Comparison of ENCODE assay signal across 8 cellular contexts in genomic region chr6:157764346-157765068, GRCh38. TPM values are rescaled to one million over a fixed set of nuclear protein-coding genes. Genes with fewer than 3 reads are reported as not detected.
DNase-seq lines count a peak whose midpoint lies in the region; ATAC-seq and TF ChIP-seq lines count a peak whose summit lies in the region.

No MANE protein-coding gene starts in this region.

- peak; percentile 97 for TF ChIP-seq EP300 in Ishikawa (IDR thresholded peaks at IDR 0.05; ENCODE audit: borderline replicate concordance)

- ATAC-seq in GM21529 (IDR thresholded peaks at IDR 0.05; ENCODE audit: unreplicated experiment) (peak; percentile 48), WTC11 (no peak)

- H3K4me3 ChIP-seq in CD4-positive, alpha-beta memory T cell (ENCODE audit: low read length in 2 of 2) = peak overlapping the region; percentile 0 to 49
- peak overlapping the region in 1 of 3 donors; percentile 7 for H3K4me3 ChIP-seq in breast epithelium

- intact Hi-C loops in CD4-positive, alpha-beta memory T cell (cut with micrococcal nuclease) = loop anchor here (1.0 to 5.0 kb wide), 5 partner anchors 8 to 404 kb away; partner anchors contain the start of genes GTF2H5, SERAC1, SNX9 and SYNJ2
- intact Hi-C loops in breast epithelium (cut with DNase I; ENCODE audit: low total_unique reads) = loop anchor here (10.0 kb wide), 1 partner anchor 310 kb away; no protein-coding TSS in a partner anchor

- no peaks in the 10 kb centered on the region for H3K9me3 ChIP-seq in CD4-positive, alpha-beta memory T cell (ENCODE audit: control insufficient read depth in 1 of 2, low read length in 2 of 2)
- H3K9me3 ChIP-seq in breast epithelium = no peaks in the 10 kb centered on the region

- H3K27me3 ChIP-seq in CD4-positive, alpha-beta memory T cell (ENCODE audit: insufficient read depth, low read length) = no peaks in the 10 kb centered on the region
- no peaks in the 10 kb centered on the region for H3K27me3 ChIP-seq in breast epithelium

- no peaks in the 10 kb centered on the region for H3K9me3 Mint-ChIP-seq in CD4-positive, alpha-beta memory T cell
- H3K9me3 Mint-ChIP-seq in WTC11 = no peaks in the 10 kb centered on the region

- H3K36me3 ChIP-seq in CD4-positive, alpha-beta memory T cell (ENCODE audit: insufficient read depth, low read length) = no peaks in the 10 kb centered on the region
- no peaks in the 10 kb centered on the region for H3K36me3 ChIP-seq in breast epithelium

- peak overlapping the region; percentile 79 to 88 (median 82) for H3K4me3 Mint-ChIP-seq in CD4-positive, alpha-beta memory T cell
- H3K4me3 Mint-ChIP-seq in WTC11 = no peak overlapping the region

- H3K4me1 ChIP-seq in CD4-positive, alpha-beta memory T cell (ENCODE audit: insufficient read depth, low read length) = peaks cover 66% of the 10 kb centered on the region
- H3K4me1 ChIP-seq in breast epithelium = peaks cover 17 to 20% of the 10 kb centered on the region in 2 donors

- DNase-seq in CD4-positive, alpha-beta memory T cell = peak; percentile 86 to 96 (median 91)
- DNase-seq in WTC11 (ENCODE audit: low spot score) (no peak), breast epithelium (ENCODE audit: low spot score in 2 of 2) (peak; percentile 84 to 93), kidney tubule cell (ENCODE audit: low spot score) (peak; percentile 100), SHP77 (lab: John Stamatoyannopoulos, UW) (no peak)
- DNase-seq in stimulated activated CD4-positive, alpha-beta T cell treated with anti-CD3 and anti-CD28 coated beads, Interleukin-1b, Interleukin-23, amount 100 ng/mL, for 1 hour (ENCODE audit: low read depth in 2 of 2) = peak; percentile 50 to 61

- TF ChIP-seq POLR2A in breast epithelium (IDR thresholded peaks at IDR 0.05) = no peak

- POLR2A ChIA-PET in CD4-positive, alpha-beta memory T cell (lab: Charles Lee; ENCODE audit: partially characterized antibody) = interaction anchor here (0.5 to 4.1 kb wide), 9 partner anchors 9 to 743 kb away, joined by 3 to 21 read pairs (median 4); no protein-coding TSS in a partner anchor
- POLR2A ChIA-PET in WTC11 (lab: Charles Lee) = no interaction called here

- peaks cover 0 to 3% of the 10 kb centered on the region in 2 donors for H3K36me3 Mint-ChIP-seq in CD4-positive, alpha-beta memory T cell
- no peaks in the 10 kb centered on the region for H3K36me3 Mint-ChIP-seq in WTC11

- peak overlapping the region; percentile 94 to 98 (median 95) for H3K27ac Mint-ChIP-seq in CD4-positive, alpha-beta memory T cell
- peak overlapping the region; percentile 90 for H3K27ac Mint-ChIP-seq in WTC11

- peaks cover 3 to 4% of the 10 kb centered on the region in 2 donors for H3K27me3 Mint-ChIP-seq in CD4-positive, alpha-beta memory T cell
- no peaks in the 10 kb centered on the region for H3K27me3 Mint-ChIP-seq in WTC11 (ENCODE audit: low read depth)

- H3K4me1 Mint-ChIP-seq in CD4-positive, alpha-beta memory T cell = peaks cover 51 to 73% (median 59%) of the 10 kb centered on the region in 4 donors
- H3K4me1 Mint-ChIP-seq in WTC11 = peaks cover 70% of the 10 kb centered on the region

- CTCF ChIA-PET in CD4-positive, alpha-beta memory T cell (lab: Charles Lee; ENCODE audit: partially characterized antibody) = interaction anchor here (0.6 to 12.5 kb wide), 6 partner anchors 8 to 308 kb away, joined by 4 to 314 read pairs (median 5); no protein-coding TSS in a partner anchor
- CTCF ChIA-PET in WTC11 (lab: Charles Lee) = interaction anchor here (6.8 kb wide), 1 partner anchor 109 kb away, joined by 59 read pairs; no protein-coding TSS in a partner anchor

- TF ChIP-seq CTCF in WTC11 (IDR thresholded peaks at IDR 0.05) (no peak), breast epithelium (IDR thresholded peaks at IDR 0.05) (no peak)

- TF ChIP-seq RAD21 in Ishikawa (IDR thresholded peaks at IDR 0.05; ENCODE audit: low read depth) = peak; percentile 23; the same call in 1 of the 2 replicates

- H3K27ac ChIP-seq in CD4-positive, alpha-beta memory T cell (ENCODE audit: low read depth, low read length) = peak overlapping the region; percentile 49
- peak overlapping the region; percentile 89 to 93 for H3K27ac ChIP-seq in breast epithelium

TF ChIP-seq in Ishikawa, 13 proteins besides CTCF, POLR2A, EP300 and RAD21 (continues in another document):
- TF ChIP-seq TEAD4 (IDR thresholded peaks at IDR 0.05) = peak; percentile 97
- peak; percentile 76 for TF ChIP-seq CEBPB (IDR thresholded peaks at IDR 0.05)
- TF ChIP-seq USF1 (IDR thresholded peaks at IDR 0.05) = peak; percentile 97
- no peak for TF ChIP-seq EGR1 (IDR thresholded peaks at IDR 0.05)
- peak; percentile 96 for TF ChIP-seq MAX (IDR thresholded peaks at IDR 0.05)
- peak; percentile 89 for TF ChIP-seq NFIC (IDR thresholded peaks at IDR 0.05)
- peak; percentile 99 for TF ChIP-seq TCF12 (IDR thresholded peaks at IDR 0.05; ENCODE audit: low read depth)
- peak; percentile 47 for TF ChIP-seq CREB1 (IDR thresholded peaks at IDR 0.05; ENCODE audit: low read depth)
- TF ChIP-seq YY1 (IDR thresholded peaks at IDR 0.05; ENCODE audit: low read depth) = 0 out of 2 replicates have a peak, but pooled peaks have one; percentile 49
- no peak for TF ChIP-seq TAF1 (IDR thresholded peaks at IDR 0.05; ENCODE audit: low read depth)

TF ChIP-seq in WTC11, 78 proteins besides CTCF, POLR2A, EP300 and RAD21:
- TF ChIP-seq ZNF263 (CRISPR knock-in tag; IDR thresholded peaks at IDR 0.05; ENCODE audit: low read depth) (no peak), GABPB1 (CRISPR knock-in tag; IDR thresholded peaks at IDR 0.05) (peak; percentile 54; the same call in 1 of the 2 replicates)

RNA-seq across cellular contexts. Expression of gene SNX9, which starts 58.5 kb away (rescaled TPM):
- total RNA-seq in CD4-positive, alpha-beta memory T cell = 10 to 100 TPM; 21.5 to 21.9 TPM
- 10 to 100 TPM; 12.9 to 19.4 TPM for polyA plus RNA-seq in CD4-positive, alpha-beta memory T cell
- total RNA-seq in WTC11 (2021) (28.0 to 35.0 TPM (median 29.1 TPM) in 3 replicates), breast epithelium (10 to 100 TPM; 61.6 to 83.2 (median 75.7) TPM)

Comparison
In these comparisons a context has a peak if more than half of its experiments do, and no peak if none do; other contexts are left out.
1. DNase-seq: peak in CD4-positive, alpha-beta memory T cell (5 of 5), breast epithelium (2 of 2), kidney tubule cell (single experiment) and stimulated activated CD4-positive, alpha-beta T cell treated with anti-CD3 and anti-CD28 coated beads, Interleukin-1b, Interleukin-23, amount 100 ng/mL, for 1 hour (2 of 2); none in WTC11 (single experiment) and SHP77 (0 of 2).